In the genomic region with DNA sequence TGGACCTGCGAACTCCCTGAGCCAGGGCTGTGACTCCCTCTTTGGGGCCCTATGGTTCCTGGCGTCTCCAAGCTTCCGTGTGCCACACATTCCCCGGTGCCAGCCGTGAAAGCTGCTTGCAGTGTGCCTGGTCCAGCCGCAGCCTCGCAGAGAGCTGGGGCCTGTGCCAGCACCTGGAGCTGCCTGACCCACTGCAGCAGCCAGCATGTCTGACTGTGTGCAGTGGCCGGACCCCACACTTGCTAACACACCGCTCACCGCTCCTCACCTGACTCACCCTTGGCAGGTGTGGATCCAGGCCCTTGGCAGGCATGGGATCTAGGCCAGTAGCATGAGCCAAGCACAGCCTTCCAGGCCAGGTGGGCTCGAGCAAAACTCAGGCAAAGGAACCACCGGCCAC, we compare ENCODE assay signal across 24 cellular contexts.
"Had no signal": no experiment of that assay in that cellular context is flagged by ENCODE, and none has a peak within 500 bp of the region (broad histone marks: within the 10 kb centered on the region; RNA-seq: fewer than 3 reads in every experiment).

No MANE protein-coding gene starts in this region.

- H3K4me3 ChIP-seq: adrenal gland, breast epithelium, SK-N-MC had no signal

- H3K27ac ChIP-seq: adrenal gland, breast epithelium, SK-N-MC, WERI-Rb-1 had no signal

- ATAC-seq: activated CD4-positive, alpha-beta T cell treated with anti-CD3 and anti-CD28 coated beads for 36 hours; activated T-helper 17 cell treated with anti-CD3 and anti-CD28 coated beads, Interleukin-2, amount 50 U/mL, for 72 hours; PC-3 had no signal

- H3K9me3 ChIP-seq: adrenal gland had no signal

- H3K27me3 ChIP-seq: adrenal gland, breast epithelium had no signal

- DNase-seq: activated CD4-positive, alpha-beta memory T cell treated with anti-CD3 and anti-CD28 coated beads, Interleukin-2, amount 10 ng/mL, durations not matched to agents 7 days and 5 days; activated CD4-positive, alpha-beta T cell treated with anti-CD3 and anti-CD28 coated beads for 36 hours; activated CD4-positive, alpha-beta T cell treated with anti-CD3 and anti-CD28 coated beads, Interleukin-2, amount 50 U/mL, for 1 hour; activated naive CD4-positive, alpha-beta T cell treated with anti-CD3 and anti-CD28 coated beads, Interleukin-2, amount 50 U/mL, for 16 hours; activated naive CD8-positive, alpha-beta T cell treated with anti-CD3 and anti-CD28 coated beads, Interleukin-2, amount 10 ng/mL, durations not matched to agents 7 days and 5 days; activated T-cell treated with anti-CD3 and anti-CD28 coated beads for 4 hours; activated T-cell treated with anti-CD3 and anti-CD28 coated beads, Interleukin-2, amount 50 U/mL, for 48 hours; adrenal gland; anterior cingulate cortex; KG1; NCI-H1048; NCI-H1930; NCI-H2107; NCI-H2171 treated with DMSO at 0.1 percent for 48 hours; NCI-H345; NCI-H510A; NCI-H526 treated with DMSO at 0.1 percent for 48 hours; NCI-H82; PC-3; T-helper 1 cell; WERI-Rb-1 had no signal

- H3K4me1 ChIP-seq: adrenal gland, breast epithelium had no signal

- H3K36me3 ChIP-seq: adrenal gland, breast epithelium, WERI-Rb-1 had no signal
